Comparison of ENCODE assay signal across 1 cellular context in the genomic region with DNA sequence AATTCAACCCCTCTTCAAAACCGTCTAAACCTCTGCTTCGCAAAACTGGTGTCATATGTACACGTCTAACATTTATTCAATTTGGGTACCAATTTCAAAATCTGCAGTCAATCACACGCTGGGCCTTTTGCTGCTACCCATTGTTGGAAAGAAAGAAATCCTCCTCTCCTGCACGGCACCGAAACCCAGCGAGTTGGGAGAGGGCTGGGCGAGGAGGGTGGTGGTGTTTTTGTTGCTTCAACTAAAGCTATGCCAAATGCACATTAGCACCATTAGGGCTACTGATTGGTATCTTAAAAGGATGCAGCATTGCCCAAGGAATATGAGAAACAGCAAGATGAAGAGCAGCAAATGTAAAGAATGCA.
TF ChIP-seq lines count a peak whose summit lies in the region.

No MANE protein-coding gene starts in this region.

TF ChIP-seq in GM23338, 12 proteins besides CTCF, POLR2A, EP300 and RAD21 (continued from another document):
- no peak for TF ChIP-seq NANOG (IDR thresholded peaks at IDR 0.05; ENCODE audit: borderline replicate concordance)
